ENCODE assay signal across 17 cellular contexts in the genomic region with DNA sequence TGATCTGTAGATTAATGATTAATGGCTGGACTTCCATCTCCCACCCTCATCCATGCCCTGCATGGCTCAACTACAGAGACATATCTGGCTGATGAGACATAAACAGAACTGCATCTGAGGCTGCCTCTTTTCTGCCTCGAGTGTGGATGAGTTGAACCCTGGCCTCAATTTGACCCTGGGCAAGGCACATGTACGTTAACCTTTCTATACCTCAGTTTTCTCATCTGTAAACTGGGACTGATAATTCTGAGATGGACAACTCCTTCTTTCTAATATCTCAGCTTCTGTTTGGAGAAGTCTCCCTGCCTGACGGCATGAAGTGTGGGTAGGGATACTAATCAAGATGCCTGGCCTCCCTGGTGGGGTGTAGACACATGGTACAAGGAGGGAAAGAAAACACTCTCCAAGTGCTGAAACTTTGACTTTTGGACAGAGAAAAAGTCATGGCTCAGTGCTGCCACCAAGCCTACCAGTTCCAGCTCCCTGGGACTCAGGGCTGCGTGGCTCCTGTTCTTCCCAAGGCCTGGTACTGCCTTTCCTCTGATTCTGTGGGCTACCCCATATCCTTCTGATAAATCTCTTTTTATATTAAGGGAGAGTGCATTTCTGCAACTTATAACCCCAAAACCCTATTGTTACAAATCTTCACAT.
A peak's percentile ranks its signal among the peaks of the same experiment; 100 is the strongest.
DNase-seq lines count a peak whose midpoint lies in the region; ATAC-seq, FAIRE-seq and TF ChIP-seq lines count a peak whose summit lies in the region.
"Had no signal": no experiment of that assay in that cellular context is flagged by ENCODE, and none has a peak within 500 bp of the region (broad histone marks: within the 10 kb centered on the region; RNA-seq: fewer than 3 reads in every experiment).

No MANE protein-coding gene starts in this region.

- H3K23ac ChIP-seq in H1 (ENCODE audit: insufficient read length) = no peak overlapping the region

- no peak for TF ChIP-seq POLR2A in H1 (IDR thresholded peaks at IDR 0.05; ENCODE audit: control extremely low read depth in 1 of 2, low read depth in 2 of 2, low read length in 2 of 2)

- no peak overlapping the region for H3K56ac ChIP-seq in H1 (replicated peaks; ENCODE audit: insufficient read length, low read depth, low read length)

- POLR2A ChIA-PET in PC-3 (lab: Charles Lee; ENCODE audit: unreplicated experiment) = no interaction called here
- POLR2A ChIA-PET in H1 (lab: Charles Lee; ENCODE audit: partially characterized antibody) = no interaction called here

- no peak overlapping the region for H4K5ac ChIP-seq in H1 (ENCODE audit: insufficient read length, low read depth, low read length)

- WGBS in H1 (ENCODE audit: extremely low coverage in 1 of 2, insufficient coverage in 1 of 2, insufficient read length in 1 of 2, insufficient replicate concordance in 2 of 2, low coverage in 1 of 2, low lambda C conversion rate in 2 of 2, missing lambda C conversion rate in 1 of 2), 2 experiments = 93% methylated on average over 4 of the region's 4 CpGs; no CpG with 5 or more reads in 1 of the 2 experiments

- H3K79me2 ChIP-seq in PC-3 (ENCODE audit: low read length) (no peaks in the 10 kb centered on the region), H1 (ENCODE audit: control insufficient read depth in 1 of 2, insufficient read depth in 2 of 2, low read length in 2 of 2) (no peaks in the 10 kb centered on the region)

- no peak for TF ChIP-seq EP300 in H1 (IDR thresholded peaks at IDR 0.05; ENCODE audit: borderline replicate concordance in 1 of 2, low read depth in 2 of 2, low read length in 2 of 2)

- TF ChIP-seq CTCF in PC-3 (conservative IDR thresholded peaks at IDR 0.05; ENCODE audit: low read depth, low read length) (0 out of 2 replicates have a peak, but pooled peaks have one; percentile 21), H1 (IDR thresholded peaks at IDR 0.05; ENCODE audit: control extremely low read depth in 1 of 3, insufficient read depth in 1 of 3, low read depth in 1 of 3, low read length in 3 of 3) (peak in 2 of 3 experiments; percentile 23 to 24; a peak in 3 of 4 replicates), osteocyte (IDR thresholded peaks at IDR 0.05) (peak; percentile 11)

- H2AFZ ChIP-seq in PC-3 (ENCODE audit: low read length) (no peak overlapping the region), H1 (ENCODE audit: low read length) (no peak overlapping the region)

- no peaks in the 10 kb centered on the region for H3K23me2 ChIP-seq in H1 (ENCODE audit: low read depth, low read length)

- DNase-seq in activated CD4-positive, alpha-beta T cell treated with anti-CD3 and anti-CD28 coated beads, Interleukin-2, amount 10 ng/mL, durations not matched to agents 24 days and 14 days = peak; percentile 64
- DNase-seq in activated CD4-positive, alpha-beta T cell treated with anti-CD3 and anti-CD28 coated beads for 1 hour = no peak
- DNase-seq in PC-3 (peak; percentile 6), H1 (ENCODE audit: low read depth in 1 of 2, low spot score in 2 of 2) (no peak), osteocyte (ENCODE audit: extremely low spot score, unreplicated experiment) (no peak), HT-29 (ENCODE audit: low spot score) (no peak), NCI-H1694 (lab: John Stamatoyannopoulos, UW) (no peak)
- DNase-seq: activated effector memory CD4-positive, alpha-beta T cell treated with Interleukin-2 at 50 U/mL for 16 hours; aorta; Caco-2; naive B cell; NCI-H1105; right cardiac atrium; stimulated activated CD8-positive, alpha-beta memory T cell treated with anti-CD3 and anti-CD28 coated beads, Interleukin-4, amount 100 ng/mL, for 48 hours; testis had no signal

- H3F3A ChIP-seq in PC-3 (ENCODE audit: low read length, unreplicated experiment) = no peaks in the 10 kb centered on the region

- H3K4me3 Mint-ChIP-seq in activated CD4-positive, alpha-beta T cell treated with anti-CD3 and anti-CD28 coated beads, Interleukin-2, amount 10 ng/mL, durations not matched to agents 24 days and 14 days = no peak overlapping the region
- H3K4me3 Mint-ChIP-seq in osteocyte (ENCODE audit: unreplicated experiment) = no peak overlapping the region
- H3K4me3 Mint-ChIP-seq: naive B cell had no signal

- H3K9ac ChIP-seq in PC-3 (ENCODE audit: low read length) (no peak overlapping the region), H1 (replicated peaks in 1 of 4; ENCODE audit: extremely low read depth in 1 of 4, low read depth in 3 of 4, low read length in 3 of 4) (no peak overlapping the region)

- H3K9me3 ChIP-seq in PC-3 (ENCODE audit: low read length) = no peaks in the 10 kb centered on the region
- H3K9me3 ChIP-seq in H1 (ENCODE audit: insufficient read depth in 2 of 2, low read depth in 1 of 2, low read length in 1 of 2) = peaks cover 3 to 4% of the 10 kb centered on the region in 2 experiments; a peak in 2 of 4 replicates
- H3K9me3 ChIP-seq: Caco-2, SJSA1, testis had no signal

- no peak for FAIRE-seq in H1 (lab: Jason Lieb, UNC)

- H3K4me2 ChIP-seq in PC-3 (ENCODE audit: low read length) (no peak overlapping the region), H1 (ENCODE audit: insufficient read depth in 1 of 2, low read depth in 2 of 2, low read length in 2 of 2) (no peak overlapping the region)

- TF ChIP-seq RAD21 in H1 (IDR thresholded peaks at IDR 0.05 in 1 of 2, conservative IDR thresholded peaks at IDR 0.05 in 1 of 2; ENCODE audit: low read depth in 2 of 2, low read length in 2 of 2) = peak; percentile 26 to 33; a peak in 2 of 4 replicates

- intact Hi-C loops in activated CD4-positive, alpha-beta T cell treated with anti-CD3 and anti-CD28 coated beads, Interleukin-2, amount 10 ng/mL, durations not matched to agents 24 days and 14 days (cut with micrococcal nuclease) = loop anchor here (10.0 kb wide), 1 partner anchor 133 kb away; a partner anchor contains a TSS
- intact Hi-C loops in PC-3 (cut with micrococcal nuclease) = no loop called here

- H4K20me1 ChIP-seq in PC-3 (ENCODE audit: low read length) (no peaks in the 10 kb centered on the region), H1 (replicated peaks in 1 of 2; ENCODE audit: control insufficient read depth in 1 of 2, insufficient read depth in 2 of 2, low read length in 2 of 2) (peaks cover 0 to 2% of the 10 kb centered on the region in 2 experiments)

- H3K4me1 Mint-ChIP-seq in activated CD4-positive, alpha-beta T cell treated with anti-CD3 and anti-CD28 coated beads, Interleukin-2, amount 10 ng/mL, durations not matched to agents 24 days and 14 days = peaks cover 53% of the 10 kb centered on the region
- H3K4me1 Mint-ChIP-seq in osteocyte (ENCODE audit: unreplicated experiment) = no peaks in the 10 kb centered on the region
- H3K4me1 Mint-ChIP-seq: naive B cell had no signal

- H3K14ac ChIP-seq in H1 (ENCODE audit: insufficient read length) = no peak overlapping the region

- no peak overlapping the region for H2BK20ac ChIP-seq in H1 (ENCODE audit: low read length)

- no peaks in the 10 kb centered on the region for H3K27me3 Mint-ChIP-seq in activated CD4-positive, alpha-beta T cell treated with anti-CD3 and anti-CD28 coated beads, Interleukin-2, amount 10 ng/mL, durations not matched to agents 24 days and 14 days
- no peaks in the 10 kb centered on the region for H3K27me3 Mint-ChIP-seq in osteocyte (ENCODE audit: unreplicated experiment)
- H3K27me3 Mint-ChIP-seq: naive B cell had no signal

- no TSS peak for BruUV-seq in PC-3 (replicated peaks; lab: Mats Ljungman, UMichigan)

- CTCF ChIA-PET in PC-3 (lab: Charles Lee) = no interaction called here
- CTCF ChIA-PET in H1 (lab: Charles Lee; ENCODE audit: partially characterized antibody) = interaction anchor here (0.8 to 2.0 kb wide), 8 partner anchors 9 to 200 kb away, joined by 3 to 11 read pairs (median 3); no protein-coding TSS in a partner anchor

- H3K18ac ChIP-seq in H1 (ENCODE audit: extremely low read depth, low read length) = no peak overlapping the region

- H2BK120ac ChIP-seq in H1 (replicated peaks; ENCODE audit: low read depth, low read length) = no peak overlapping the region

- no peak overlapping the region for H3K27ac ChIP-seq in PC-3 (ENCODE audit: low read length)
- no peak overlapping the region for H3K27ac ChIP-seq in H1 (ENCODE audit: low read depth, low read length)
- H3K27ac ChIP-seq: SJSA1, testis had no signal

- no peak overlapping the region for H2BK5ac ChIP-seq in H1 (ENCODE audit: low read depth, low read length)

- H2BK12ac ChIP-seq in H1 (ENCODE audit: low read depth, low read length) = no peak overlapping the region

- no peaks in the 10 kb centered on the region for H3K9me2 ChIP-seq in PC-3 (replicated peaks; ENCODE audit: low read length)

- no peak overlapping the region for H2AK5ac ChIP-seq in H1 (ENCODE audit: low read depth, low read length)

- H3K4me1 ChIP-seq in PC-3 (ENCODE audit: insufficient read depth, low read length) (no peaks in the 10 kb centered on the region), H1 (replicated peaks in 1 of 4; ENCODE audit: control insufficient read depth in 3 of 4, insufficient read depth in 4 of 4, low read length in 3 of 4) (no peaks in the 10 kb centered on the region)
- H3K4me1 ChIP-seq: Caco-2, SJSA1, testis had no signal

- no peak overlapping the region for H3K4me3 ChIP-seq in PC-3 (ENCODE audit: low read length)
- H3K4me3 ChIP-seq in H1 (ENCODE audit: extremely low read depth in 1 of 4, insufficient read depth in 2 of 4, low read depth in 3 of 4, low read length in 4 of 4) = no peak overlapping the region
- H3K4me3 ChIP-seq: SJSA1, testis had no signal

- H3K4ac ChIP-seq in H1 (replicated peaks; ENCODE audit: insufficient read length, low read depth, low read length) = no peak overlapping the region

- H3K79me1 ChIP-seq in H1 (ENCODE audit: low read depth, low read length) = no peaks in the 10 kb centered on the region

- H3K36me3 ChIP-seq in PC-3 (ENCODE audit: low read depth, low read length) (no peaks in the 10 kb centered on the region), H1 (ENCODE audit: control insufficient read depth in 2 of 4, insufficient read depth in 4 of 4, low read length in 3 of 4) (no peaks in the 10 kb centered on the region)
- H3K36me3 ChIP-seq: SJSA1 had no signal

- no peak overlapping the region for H2BK15ac ChIP-seq in H1 (ENCODE audit: low read length)

- H4K8ac ChIP-seq in H1 (ENCODE audit: extremely low read depth, insufficient read depth, low read length) = no peak overlapping the region

- H3K36me3 Mint-ChIP-seq in activated CD4-positive, alpha-beta T cell treated with anti-CD3 and anti-CD28 coated beads, Interleukin-2, amount 10 ng/mL, durations not matched to agents 24 days and 14 days (ENCODE audit: low read depth) = peaks cover 11% of the 10 kb centered on the region
- peaks cover 1% of the 10 kb centered on the region for H3K36me3 Mint-ChIP-seq in osteocyte (ENCODE audit: unreplicated experiment)

- no peak for ATAC-seq in PC-3
- no peak for ATAC-seq in HG03442 (IDR thresholded peaks at IDR 0.05; ENCODE audit: unreplicated experiment)
- ATAC-seq: right cardiac atrium had no signal

- no peaks in the 10 kb centered on the region for H3K27me3 ChIP-seq in PC-3 (ENCODE audit: low read length)
- no peaks in the 10 kb centered on the region for H3K27me3 ChIP-seq in H1 (replicated peaks in 1 of 4; ENCODE audit: control insufficient read depth in 3 of 4, extremely low read depth in 1 of 4, insufficient read depth in 3 of 4, low read length in 3 of 4)
- H3K27me3 ChIP-seq: SJSA1, testis had no signal

- no peak overlapping the region for H3K27ac Mint-ChIP-seq in activated CD4-positive, alpha-beta T cell treated with anti-CD3 and anti-CD28 coated beads, Interleukin-2, amount 10 ng/mL, durations not matched to agents 24 days and 14 days
- no peak overlapping the region for H3K27ac Mint-ChIP-seq in osteocyte (ENCODE audit: unreplicated experiment)
- H3K27ac Mint-ChIP-seq: naive B cell had no signal

- no peak overlapping the region for H4K91ac ChIP-seq in H1 (replicated peaks; ENCODE audit: insufficient read length, low read length)

- peaks cover 5% of the 10 kb centered on the region for H3K9me3 Mint-ChIP-seq in activated CD4-positive, alpha-beta T cell treated with anti-CD3 and anti-CD28 coated beads, Interleukin-2, amount 10 ng/mL, durations not matched to agents 24 days and 14 days
- H3K9me3 Mint-ChIP-seq in osteocyte (ENCODE audit: unreplicated experiment) = peaks cover 3% of the 10 kb centered on the region

Comparison
In these comparisons a context has a peak if more than half of its experiments do, and no peak if none do; other contexts are left out.
1. DNase-seq: peak in activated CD4-positive, alpha-beta T cell treated with anti-CD3 and anti-CD28 coated beads, Interleukin-2, amount 10 ng/mL, durations not matched to agents 24 days and 14 days (single experiment) and PC-3 (single experiment); none in activated CD4-positive, alpha-beta T cell treated with anti-CD3 and anti-CD28 coated beads for 1 hour (single experiment), H1 (0 of 2), osteocyte (single experiment), HT-29 (single experiment) and NCI-H1694 (single experiment).
2. Peak in every context shown above with its lines, with median percentiles within 50 percentile points of each other: CTCF ChIP-seq.